ENCODE assay signal across 25 cellular contexts in genomic region chr6:155440758-155441157, GRCh38. TPM values are rescaled to one million over a fixed set of nuclear protein-coding genes. Genes with fewer than 3 reads are reported as not detected.
"Had no signal": no experiment of that assay in that cellular context is flagged by ENCODE, and none has a peak within 500 bp of the region (broad histone marks: within the 10 kb centered on the region; RNA-seq: fewer than 3 reads in every experiment).

No MANE protein-coding gene starts in this region.

- H3K9me3 ChIP-seq: breast epithelium, colonic mucosa, left ventricle myocardium inferior, prostate gland, thoracic aorta had no signal

- H3K27me3 Mint-ChIP-seq: activated naive CD8-positive, alpha-beta T cell treated with anti-CD3 and anti-CD28 coated beads for 36 hours had no signal

- H3K36me3 Mint-ChIP-seq: mesothelial cell of epicardium, natural killer cell, type B pancreatic cell had no signal

- ATAC-seq: activated T-cell treated with anti-CD3 and anti-CD28 coated beads, Interleukin-2, amount 50 U/mL, for 4 hours; effector memory CD8-positive, alpha-beta T cell; esophagus mucosa; natural killer cell had no signal

- H3K4me3 Mint-ChIP-seq: activated naive CD8-positive, alpha-beta T cell treated with anti-CD3 and anti-CD28 coated beads for 36 hours; activated T-cell treated with anti-CD3 and anti-CD28 coated beads, Interleukin-2, amount 50 U/mL, for 4 hours; effector memory CD8-positive, alpha-beta T cell; mesothelial cell of epicardium; natural killer cell; type B pancreatic cell had no signal

- H3K4me1 ChIP-seq: colonic mucosa, prostate gland had no signal

- H3K27ac Mint-ChIP-seq: activated naive CD8-positive, alpha-beta T cell treated with anti-CD3 and anti-CD28 coated beads for 36 hours; activated T-helper 2 cell treated with anti-CD3 and anti-CD28 coated beads, Interferon-gamma antibody, Interleukin-2, Interleukin-4, amounts not matched to agents 10 μg/mL and 5 μg/mL and 100 μg/mL, durations not matched to agents 14 hours and 24 hours and 36 hours; effector memory CD8-positive, alpha-beta T cell; mesothelial cell of epicardium; natural killer cell; type B pancreatic cell had no signal

- H3K9me3 Mint-ChIP-seq: activated T-cell treated with anti-CD3 and anti-CD28 coated beads, Interleukin-2, amount 50 U/mL, for 4 hours; activated T-helper 2 cell treated with anti-CD3 and anti-CD28 coated beads, Interferon-gamma antibody, Interleukin-2, Interleukin-4, amounts not matched to agents 10 μg/mL and 5 μg/mL and 100 μg/mL, durations not matched to agents 14 hours and 24 hours and 36 hours; effector memory CD8-positive, alpha-beta T cell; mesothelial cell of epicardium; natural killer cell; type B pancreatic cell had no signal

- H3K27ac ChIP-seq: breast epithelium, colonic mucosa, dorsolateral prefrontal cortex, left ventricle myocardium inferior, prostate gland, thoracic aorta had no signal

- H3K4me3 ChIP-seq: breast epithelium, colonic mucosa, left ventricle myocardium inferior, prostate gland, thoracic aorta had no signal

- DNase-seq: activated CD4-positive, alpha-beta T cell treated with anti-CD3 and anti-CD28 coated beads, Interleukin-2, amount 50 U/mL, for 48 hours; activated CD8-positive, alpha-beta memory T cell treated with anti-CD3 and anti-CD28 coated beads, Interleukin-2, amount 50 U/mL, for 48 hours; activated naive CD4-positive, alpha-beta T cell treated with Interleukin-2 at 50 U/mL for 16 hours; activated naive CD8-positive, alpha-beta T cell treated with anti-CD3 and anti-CD28 coated beads for 36 hours; activated T-cell treated with anti-CD3 and anti-CD28 coated beads, Interleukin-2, amount 50 U/mL, for 4 hours; colonic mucosa; dorsolateral prefrontal cortex; effector memory CD8-positive, alpha-beta T cell; foreskin melanocyte; hypothalamus; left ventricle myocardium inferior; natural killer cell; stimulated activated CD4-positive, alpha-beta T cell treated with anti-CD3 and anti-CD28 coated beads, Interleukin-4, amount 100 ng/mL, for 24 hours; stimulated activated naive CD4-positive, alpha-beta T cell treated with Interleukin-2 at 50 U/mL for 16 hours had no signal

- H3K27me3 ChIP-seq: breast epithelium, colonic mucosa, dorsolateral prefrontal cortex had no signal

- H3K36me3 ChIP-seq: breast epithelium, colonic mucosa, left ventricle myocardium inferior, prostate gland, thoracic aorta had no signal

RNA-seq across cellular contexts. Expression of gene NOX3, which starts 14.9 kb away (rescaled TPM):
- total RNA-seq: activated CD8-positive, alpha-beta memory T cell treated with anti-CD3 and anti-CD28 coated beads for 36 hours; activated naive CD8-positive, alpha-beta T cell treated with anti-CD3 and anti-CD28 coated beads for 36 hours; activated T-cell treated with anti-CD3 and anti-CD28 coated beads, Interleukin-2, amount 50 U/mL, for 4 hours; activated T-helper 2 cell treated with anti-CD3 and anti-CD28 coated beads, Interferon-gamma antibody, Interleukin-2, Interleukin-4, amounts not matched to agents 10 μg/mL and 5 μg/mL and 100 μg/mL, durations not matched to agents 14 hours and 24 hours and 36 hours; breast epithelium; colonic mucosa; endothelial cell of umbilical vein; esophagus mucosa; left ventricle myocardium inferior; lung microvascular endothelial cell; mesothelial cell of epicardium; natural killer cell; osteocyte; prostate gland; thoracic aorta had no signal
- polyA plus RNA-seq: endothelial cell of umbilical vein had no signal
